ENCODE assay signal across 9 cellular contexts in genomic region chr11:119361056-119361787, GRCh38. TPM values are rescaled to one million over a fixed set of nuclear protein-coding genes. Genes with fewer than 3 reads are reported as not detected.
A peak's percentile ranks its signal among the peaks of the same experiment; 100 is the strongest.
DNase-seq lines count a peak whose midpoint lies in the region; ATAC-seq and TF ChIP-seq lines count a peak whose summit lies in the region.
"Had no signal": no experiment of that assay in that cellular context is flagged by ENCODE, and none has a peak within 500 bp of the region (broad histone marks: within the 10 kb centered on the region; RNA-seq: fewer than 3 reads in every experiment).

No MANE protein-coding gene starts in this region.

- peaks cover 12 to 50% (median 36%) of the 10 kb centered on the region in 4 donors for H3K4me1 ChIP-seq in upper lobe of left lung

- no peaks in the 10 kb centered on the region for H3K36me3 ChIP-seq in BJ (ENCODE audit: control insufficient read depth, insufficient read depth, low read length)
- H3K36me3 ChIP-seq in upper lobe of left lung, result no peaks in the 10 kb centered on the region

- H3K27me3 ChIP-seq in BJ (ENCODE audit: control insufficient read depth, insufficient read depth, low read length) (no peaks in the 10 kb centered on the region), upper lobe of left lung (peaks cover 0 to 12% (median 1%) of the 10 kb centered on the region in 4 donors)

- CTCF ChIA-PET in BJ (lab: Yijun Ruan, JAX), result interaction anchor here (0.9 to 3.3 kb wide), 8 partner anchors 12 to 368 kb away, joined by 3 to 58 read pairs (median 8); partner anchors contain the start of gene USP2

- peaks cover 31% of the 10 kb centered on the region for H3K36me3 Mint-ChIP-seq in nephron (ENCODE audit: low read depth)

- no peaks in the 10 kb centered on the region for H3K9me3 ChIP-seq in upper lobe of left lung

- TF ChIP-seq POLR2A in upper lobe of left lung (IDR thresholded peaks at IDR 0.05), result no peak

- H3K27ac ChIP-seq in upper lobe of left lung, result peak overlapping the region in 3 of 4 donors; percentile 15 to 50 (median 46)

- ATAC-seq in HG02885 (IDR thresholded peaks at IDR 0.05; ENCODE audit: poor library complexity, unreplicated experiment), result peak; percentile 61
- peak; percentile 29 to 80 for ATAC-seq in upper lobe of left lung (ENCODE audit: low FRiP score in 2 of 2)
- ATAC-seq in GM19328 (IDR thresholded peaks at IDR 0.05; ENCODE audit: unreplicated experiment), result no peak

- no peak for TF ChIP-seq CTCF in BJ (IDR thresholded peaks at IDR 0.05; ENCODE audit: insufficient read depth, low read depth, low read length)
- no peak for TF ChIP-seq CTCF in epithelial cell of esophagus (IDR thresholded peaks at IDR 0.05; ENCODE audit: insufficient read depth, low read depth, low read length, missing control alignments)
- TF ChIP-seq CTCF in nephron (IDR thresholded peaks at IDR 0.05; ENCODE audit: unreplicated experiment in 3 of 3), result no peak
- no peak for TF ChIP-seq CTCF in upper lobe of left lung (IDR thresholded peaks at IDR 0.05)

- peak overlapping the region; percentile 74 to 90 (median 83) for H3K27ac Mint-ChIP-seq in nephron

- peak overlapping the region; percentile 77 to 87 (median 82) for H3K4me3 Mint-ChIP-seq in nephron

- WGBS in upper lobe of left lung, 2 donors, result 47 to 49% methylated on average over 8 of the region's 8 CpGs

- DNase-seq in BJ (ENCODE audit: low read depth) (peak; percentile 48), OCI-M1 (lab: John Stamatoyannopoulos, UW) (peak; percentile 60), epithelial cell of esophagus (ENCODE audit: low read depth) (peak; percentile 97), upper lobe of left lung (peak in 1 of 2 donors; percentile 77), germinal center (ENCODE audit: low spot score) (no peak)

- POLR2A ChIA-PET in BJ (lab: Charles Lee), result no interaction called here

- H3K4me3 ChIP-seq in BJ (ENCODE audit: low read depth, low read length) (no peak overlapping the region), epithelial cell of esophagus (ENCODE audit: low read length) (no peak overlapping the region), upper lobe of left lung (no peak overlapping the region)

- TF ChIP-seq EP300 in upper lobe of left lung (IDR thresholded peaks at IDR 0.05), result no peak

- H3K4me1 Mint-ChIP-seq in nephron, result peaks cover 68% of the 10 kb centered on the region

- H3K9me3 Mint-ChIP-seq in nephron, result no peaks in the 10 kb centered on the region

- peaks cover 47% of the 10 kb centered on the region for H3K27me3 Mint-ChIP-seq in nephron (ENCODE audit: low read depth)

RNA-seq across cellular contexts. Expression of gene MFRP, which starts 14.7 kb away (rescaled TPM):
- not detected in 2 replicates for polyA plus RNA-seq in BJ (2011; rRNA removed)
- not detected in 2 replicates for polyA minus RNA-seq in BJ (2011; rRNA and poly(A)+ RNA removed)
- not detected for total RNA-seq in upper lobe of left lung
- total RNA-seq: endothelial cell of umbilical vein had no signal

RNA-seq across cellular contexts. Expression of gene USP2, which starts 20.3 kb away (rescaled TPM):
- polyA plus RNA-seq in BJ (2011; rRNA removed), result 0.27 and 0.71 TPM in 2 replicates
- polyA minus RNA-seq in BJ (2011; rRNA and poly(A)+ RNA removed), result 0.41 and 1.8 TPM in 2 replicates
- 1 to 10 TPM; 1.7 to 5.0 (median 3.0) TPM for total RNA-seq in upper lobe of left lung

RNA-seq across cellular contexts. Expression of gene C1QTNF5, which starts 20.5 kb away (rescaled TPM):
- 12.2 and 19.4 TPM in 2 replicates for polyA plus RNA-seq in BJ (2011; rRNA removed)
- 4.5 and 6.3 TPM in 2 replicates for polyA minus RNA-seq in BJ (2011; rRNA and poly(A)+ RNA removed)
- total RNA-seq in upper lobe of left lung, result 10 to 100 TPM; 10.5 to 57.2 (median 26.4) TPM

RNA-seq across cellular contexts. Expression of gene RNF26, which starts 26.9 kb away (rescaled TPM):
- polyA plus RNA-seq in BJ (2011; rRNA removed), result 38.4 and 65.1 TPM in 2 replicates
- polyA minus RNA-seq in BJ (2011; rRNA and poly(A)+ RNA removed), result 59.0 and 73.0 TPM in 2 replicates
- 10 to 100 TPM in 5 of 6 donors, 1 to 10 TPM in 1; 5.2 to 25.5 (median 14.8) TPM for total RNA-seq in upper lobe of left lung

RNA-seq across cellular contexts. Expression of gene MCAM, which starts 44.3 kb away (rescaled TPM):
- 11.6 and 19.2 TPM in 2 replicates for polyA plus RNA-seq in BJ (2011; rRNA removed)
- polyA minus RNA-seq in BJ (2011; rRNA and poly(A)+ RNA removed), result 7.8 and 10.7 TPM in 2 replicates
- total RNA-seq in upper lobe of left lung, result 100 to 1,000 TPM in 3 of 6 donors, 10 to 100 TPM in 3; 39.8 to 222 (median 76.5) TPM
